ENCODE assay signal across 1 cellular context in genomic region chr19:47243364-47243775, GRCh38.
A peak's percentile ranks its signal among the peaks of the same experiment; 100 is the strongest.
TF ChIP-seq lines count a peak whose summit lies in the region.

No MANE protein-coding gene starts in this region.

TF ChIP-seq in K562, 482 proteins besides CTCF, POLR2A, EP300 and RAD21 (continued from another document and continues in another):
- TF ChIP-seq ARID4B (CRISPR knock-in tag; IDR thresholded peaks at IDR 0.05) (no peak), IRF9 (tag; IDR thresholded peaks at IDR 0.05) (0 out of 2 replicates have a peak, but pooled peaks have one; percentile 35), ARID2 (IDR thresholded peaks at IDR 0.05) (0 out of 2 replicates have a peak, but pooled peaks have one; percentile 38), CBFA2T2 (conservative IDR thresholded peaks at IDR 0.05) (0 out of 2 replicates have a peak, but pooled peaks have one; percentile 6), ZNF224 (CRISPR knock-in tag; IDR thresholded peaks at IDR 0.05) (no peak), RBFOX2 (IDR thresholded peaks at IDR 0.05; ENCODE audit: low read depth, low read length) (no peak), ZFP36 (IDR thresholded peaks at IDR 0.05; ENCODE audit: low read depth, low read length, partially characterized antibody) (peak; percentile 63), PURB (CRISPR knock-in tag; IDR thresholded peaks at IDR 0.05; ENCODE audit: low read depth) (no peak), NRF1 (conservative IDR thresholded peaks at IDR 0.05 in 1 of 2, IDR thresholded peaks at IDR 0.05 in 1 of 2) (no peak), THRAP3 (IDR thresholded peaks at IDR 0.05; ENCODE audit: borderline replicate concordance) (peak; percentile 87), FOXK1 (CRISPR knock-in tag; IDR thresholded peaks at IDR 0.05; ENCODE audit: borderline replicate concordance) (no peak), BCLAF1 (IDR thresholded peaks at IDR 0.05; ENCODE audit: borderline replicate concordance in 1 of 2, control insufficient read depth in 1 of 2, low read depth in 2 of 2, low read length in 1 of 2) (peak in 1 of 2 experiments; percentile 46; a peak in 1 of 4 replicates), ZBTB7A (IDR thresholded peaks at IDR 0.05; ENCODE audit: borderline replicate concordance, control insufficient read depth, low read depth, low read length) (0 out of 2 replicates have a peak, but pooled peaks have one; percentile 31), MYNN (IDR thresholded peaks at IDR 0.05) (no peak), MYNN (CRISPR knock-in tag; IDR thresholded peaks at IDR 0.05) (no peak), ASH1L (IDR thresholded peaks at IDR 0.05; ENCODE audit: borderline replicate concordance, low read depth, partially characterized antibody) (no peak), NCOA4 (IDR thresholded peaks at IDR 0.05; ENCODE audit: partially characterized antibody) (peak; percentile 88), MEF2D (tag; conservative IDR thresholded peaks at IDR 0.05; ENCODE audit: low read depth) (no peak), RB1 (IDR thresholded peaks at IDR 0.05; ENCODE audit: low read depth) (no peak), TCF3 (CRISPR knock-in tag; IDR thresholded peaks at IDR 0.05) (no peak), CXXC5 (CRISPR knock-in tag; IDR thresholded peaks at IDR 0.05) (no peak), FUS (optimal IDR thresholded peaks at IDR 0.05; ENCODE audit: low read depth, low read length) (no peak), CC2D1A (IDR thresholded peaks at IDR 0.05) (no peak; the same call in 1 of the 2 replicates), NR2C1 (IDR thresholded peaks at IDR 0.05) (peak; percentile 58; the same call in 1 of the 2 replicates), NR2C1 (tag; IDR thresholded peaks at IDR 0.05) (0 out of 2 replicates have a peak, but pooled peaks have one; percentile 9), TBL1XR1 (IDR thresholded peaks at IDR 0.05; ENCODE audit: low read length in 2 of 2) (no peak), CREB3L1 (IDR thresholded peaks at IDR 0.05; ENCODE audit: borderline replicate concordance, low read depth) (no peak), KHSRP (IDR thresholded peaks at IDR 0.05) (no peak), VEZF1 (CRISPR knock-in tag; IDR thresholded peaks at IDR 0.05) (peak; percentile 59; the same call in 1 of the 2 replicates), NONO (IDR thresholded peaks at IDR 0.05; ENCODE audit: low read depth in 2 of 2, low read length in 1 of 2) (no peak), ARHGAP35 (IDR thresholded peaks at IDR 0.05; ENCODE audit: partially characterized antibody) (peak; percentile 76), NR2C2 (CRISPR knock-in tag; IDR thresholded peaks at IDR 0.05) (no peak), NR2C2 (tag; IDR thresholded peaks at IDR 0.05) (peak; percentile 81), YY1 (IDR thresholded peaks at IDR 0.05; ENCODE audit: borderline replicate concordance in 1 of 3, control insufficient read depth in 1 of 3, extremely low read depth in 1 of 3, insufficient read depth in 3 of 3, insufficient read length in 1 of 3, insufficient replicate concordance in 2 of 3, low read depth in 1 of 3, low read length in 2 of 3) (no peak), GABPB2 (CRISPR knock-in tag; conservative IDR thresholded peaks at IDR 0.05) (0 out of 2 replicates have a peak, but pooled peaks have one; percentile 23), MCM7 (IDR thresholded peaks at IDR 0.05) (peak in 1 of 2 experiments; percentile 12; a peak in 1 of 4 replicates), FOXK2 (conservative IDR thresholded peaks at IDR 0.05 in 1 of 2, IDR thresholded peaks at IDR 0.05 in 1 of 2; ENCODE audit: low read depth in 2 of 2) (peak in 1 of 2 experiments; percentile 17; a peak in 2 of 4 replicates), TRIM24 (IDR thresholded peaks at IDR 0.05) (peak in 1 of 2 experiments; percentile 93; a peak in 2 of 4 replicates), LARP7 (IDR thresholded peaks at IDR 0.05) (no peak; the same call in 1 of the 2 replicates), USF2 (CRISPR knock-in tag; IDR thresholded peaks at IDR 0.05) (no peak), NBN (IDR thresholded peaks at IDR 0.05; ENCODE audit: low read depth) (peak; percentile 11), ZBTB5 (IDR thresholded peaks at IDR 0.05) (no peak), MTA1 (IDR thresholded peaks at IDR 0.05; ENCODE audit: borderline replicate concordance) (0 out of 2 replicates have a peak, but pooled peaks have one; percentile 38), ATF6 (CRISPR knock-in tag; IDR thresholded peaks at IDR 0.05) (no peak), FOXP1 (CRISPR knock-in tag; IDR thresholded peaks at IDR 0.05) (0 out of 2 replicates have a peak, but pooled peaks have one; percentile 2), CHD2 (IDR thresholded peaks at IDR 0.05; ENCODE audit: low read depth, low read length) (no peak), TEAD1 (CRISPR knock-in tag; IDR thresholded peaks at IDR 0.05) (peak in 1 of 2 experiments; percentile 34; a peak in 1 of 4 replicates), KDM4B (IDR thresholded peaks at IDR 0.05; ENCODE audit: borderline replicate concordance in 2 of 2, low read depth in 1 of 2) (no peak), LEF1 (IDR thresholded peaks at IDR 0.05) (peak; percentile 8; the same call in 1 of the 2 replicates), HBP1 (CRISPR knock-in tag; IDR thresholded peaks at IDR 0.05) (peak; percentile 98)
